ENCODE assay signal across 2 cellular contexts in the genomic region with DNA sequence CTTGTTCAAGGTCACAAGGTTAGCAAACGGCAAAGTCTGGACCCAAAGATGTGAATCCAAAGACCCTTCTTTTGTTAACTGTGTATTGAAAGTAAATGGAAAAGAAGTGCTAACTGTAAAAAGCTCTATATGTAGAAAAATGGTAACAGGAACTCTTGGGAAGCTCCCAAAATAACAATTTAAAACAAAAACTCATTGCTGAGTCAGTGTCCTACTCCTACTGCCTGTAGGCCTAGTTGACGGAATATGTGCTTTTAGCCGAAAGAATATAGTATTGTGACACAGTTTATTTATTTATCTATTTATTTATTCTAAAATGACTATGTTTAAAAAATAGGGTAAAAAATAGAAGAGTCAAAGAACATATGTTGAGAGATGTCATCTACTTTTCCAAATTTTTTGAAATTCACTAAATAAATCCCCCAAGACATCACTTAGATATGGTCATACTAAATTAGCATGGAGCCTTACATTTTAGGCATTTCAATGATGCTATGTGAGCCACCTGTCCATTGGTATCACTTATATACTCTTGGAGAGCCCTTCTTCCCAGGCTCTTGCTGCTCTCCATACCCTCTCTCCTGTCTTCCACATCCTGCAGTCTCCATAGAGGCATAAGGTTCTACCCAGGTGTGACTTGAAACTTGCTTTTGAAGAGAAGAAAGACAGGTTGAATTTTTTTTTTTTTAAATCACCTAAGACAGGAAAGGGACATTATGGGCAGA.
TF ChIP-seq lines count a peak whose summit lies in the region.

No MANE protein-coding gene starts in this region.

TF ChIP-seq in SK-N-SH, 30 proteins besides CTCF, POLR2A, EP300 and RAD21 (continued from another document):
- no peak for TF ChIP-seq POLR2AphosphoS5 (IDR thresholded peaks at IDR 0.05; ENCODE audit: low read depth, low read length)

TF ChIP-seq in SK-N-SH treated with all-trans-retinoic acid at 6 μM for 48 hours, 23 proteins besides CTCF, POLR2A, EP300 and RAD21 (continued from another document):
- TF ChIP-seq, protein P1, sequence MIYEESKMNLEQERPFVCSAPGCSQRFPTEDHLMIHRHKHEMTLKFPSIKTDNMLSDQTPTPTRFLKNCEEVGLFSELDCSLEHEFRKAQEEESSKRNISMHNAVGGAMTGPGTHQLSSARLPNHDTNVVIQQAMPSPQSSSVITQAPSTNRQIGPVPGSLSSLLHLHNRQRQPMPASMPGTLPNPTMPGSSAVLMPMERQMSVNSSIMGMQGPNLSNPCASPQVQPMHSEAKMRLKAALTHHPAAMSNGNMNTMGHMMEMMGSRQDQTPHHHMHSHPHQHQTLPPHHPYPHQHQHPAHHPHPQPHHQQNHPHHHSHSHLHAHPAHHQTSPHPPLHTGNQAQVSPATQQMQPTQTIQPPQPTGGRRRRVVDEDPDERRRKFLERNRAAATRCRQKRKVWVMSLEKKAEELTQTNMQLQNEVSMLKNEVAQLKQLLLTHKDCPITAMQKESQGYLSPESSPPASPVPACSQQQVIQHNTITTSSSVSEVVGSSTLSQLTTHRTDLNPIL (CRISPR knock-in tag; IDR thresholded peaks at IDR 0.05; ENCODE audit: low read depth): no peak
- TF ChIP-seq ZNF70 (CRISPR knock-in tag; IDR thresholded peaks at IDR 0.05): no peak
- no peak for TF ChIP-seq GLIS3 (CRISPR knock-in tag; IDR thresholded peaks at IDR 0.05)
- TF ChIP-seq CSRNP3 (CRISPR knock-in tag; IDR thresholded peaks at IDR 0.05): no peak
- TF ChIP-seq TOX (CRISPR knock-in tag; IDR thresholded peaks at IDR 0.05; ENCODE audit: borderline replicate concordance): no peak
- TF ChIP-seq PPARA (CRISPR knock-in tag; IDR thresholded peaks at IDR 0.05; ENCODE audit: borderline replicate concordance): no peak
